9 cellular contexts compared by ENCODE assay signal in genomic region chr2:38835990-38836389, GRCh38. TPM values are rescaled to one million over a fixed set of nuclear protein-coding genes. Genes with fewer than 3 reads are reported as not detected.
DNase-seq lines count a peak whose midpoint lies in the region; ATAC-seq, FAIRE-seq and TF ChIP-seq lines count a peak whose summit lies in the region.
"Had no signal": no experiment of that assay in that cellular context is flagged by ENCODE, and none has a peak within 500 bp of the region (broad histone marks: within the 10 kb centered on the region; RNA-seq: fewer than 3 reads in every experiment).

No MANE protein-coding gene starts in this region.

- no peak overlapping the region for H3K4me3 ChIP-seq in stomach

- peak; percentile 95 for ATAC-seq in GM18511 (IDR thresholded peaks at IDR 0.05; ENCODE audit: unreplicated experiment)
- peak; percentile 93 for ATAC-seq in GM21528 (IDR thresholded peaks at IDR 0.05; ENCODE audit: low FRiP score, unreplicated experiment)
- ATAC-seq in HG03342 (IDR thresholded peaks at IDR 0.05; ENCODE audit: unreplicated experiment), result peak; percentile 88
- ATAC-seq in left lobe of liver, result peak; percentile 43
- ATAC-seq: activated CD8-positive, alpha-beta memory T cell treated with anti-CD3 and anti-CD28 coated beads, Interleukin-2, amount 10 ng/mL, durations not matched to agents 7 days and 5 days had no signal

- TF ChIP-seq EP300 in stomach (IDR thresholded peaks at IDR 0.05), result no peak

- no peaks in the 10 kb centered on the region for H3K4me1 ChIP-seq in stomach

- no peak for FAIRE-seq in RCC 7860 (lab: Jason Lieb, UNC)

- peaks cover 7 to 88% (median 70%) of the 10 kb centered on the region in 4 donors for H3K36me3 ChIP-seq in stomach

- no peak for TF ChIP-seq POLR2A in stomach (IDR thresholded peaks at IDR 0.05)

- TF ChIP-seq CTCF in glutamatergic neuron (IDR thresholded peaks at IDR 0.05; ENCODE audit: partially characterized antibody, unreplicated experiment) (no peak), stomach (IDR thresholded peaks at IDR 0.05) (no peak)

- H3K27me3 ChIP-seq in stomach, result no peaks in the 10 kb centered on the region

- H3K4me3 Mint-ChIP-seq in glutamatergic neuron (ENCODE audit: unreplicated experiment), result no peak overlapping the region
- H3K4me3 Mint-ChIP-seq: activated CD8-positive, alpha-beta memory T cell treated with anti-CD3 and anti-CD28 coated beads, Interleukin-2, amount 10 ng/mL, durations not matched to agents 7 days and 5 days had no signal

- H3K9me3 Mint-ChIP-seq in glutamatergic neuron (ENCODE audit: unreplicated experiment), result peaks cover 2% of the 10 kb centered on the region

- H3K36me3 Mint-ChIP-seq in glutamatergic neuron (ENCODE audit: unreplicated experiment), result no peaks in the 10 kb centered on the region

- peak overlapping the region in 2 of 5 donors; percentile 17 to 22 for H3K27ac ChIP-seq in stomach

- H3K4me1 Mint-ChIP-seq in glutamatergic neuron (ENCODE audit: low read depth, unreplicated experiment), result no peaks in the 10 kb centered on the region
- H3K4me1 Mint-ChIP-seq: activated CD8-positive, alpha-beta memory T cell treated with anti-CD3 and anti-CD28 coated beads, Interleukin-2, amount 10 ng/mL, durations not matched to agents 7 days and 5 days had no signal

- WGBS in stomach, 5 donors, result 83 to 96% (median 88%) methylated on average over 3 of the region's 3 CpGs

- peaks cover 2% of the 10 kb centered on the region for H3K27me3 Mint-ChIP-seq in glutamatergic neuron (ENCODE audit: unreplicated experiment)
- H3K27me3 Mint-ChIP-seq: activated CD8-positive, alpha-beta memory T cell treated with anti-CD3 and anti-CD28 coated beads, Interleukin-2, amount 10 ng/mL, durations not matched to agents 7 days and 5 days had no signal

- intact Hi-C loops in posterior cingulate gyrus (cut with DNase I), result no loop called here
- intact Hi-C loops in stomach (cut with DNase I; ENCODE audit: low total_unique reads), result no loop called here

- no peak overlapping the region for H3K27ac Mint-ChIP-seq in glutamatergic neuron (ENCODE audit: unreplicated experiment)
- H3K27ac Mint-ChIP-seq: activated CD8-positive, alpha-beta memory T cell treated with anti-CD3 and anti-CD28 coated beads, Interleukin-2, amount 10 ng/mL, durations not matched to agents 7 days and 5 days had no signal

- DNase-seq in left lobe of liver (ENCODE audit: low spot score) (no peak), posterior cingulate gyrus (no peak), RCC 7860 (ENCODE audit: low spot score) (no peak), glutamatergic neuron (no peak), stomach (no peak)
- DNase-seq: activated CD8-positive, alpha-beta memory T cell treated with anti-CD3 and anti-CD28 coated beads, Interleukin-2, amount 10 ng/mL, durations not matched to agents 7 days and 5 days had no signal

- H3K9me3 ChIP-seq in stomach, result no peaks in the 10 kb centered on the region

RNA-seq across cellular contexts. Expression of gene DHX57, which starts 39.7 kb away (rescaled TPM):
- total RNA-seq in left lobe of liver, result 4.2 TPM
- 38.6 TPM for total RNA-seq in glutamatergic neuron (ENCODE audit: unreplicated experiment)
- 10 to 100 TPM; 12.2 to 29.9 (median 21.7) TPM for total RNA-seq in stomach
- 1 to 10 TPM; 4.1 to 6.7 (median 4.9) TPM for polyA plus RNA-seq in stomach

RNA-seq across cellular contexts. Expression of gene MORN2, which starts 39.8 kb away (rescaled TPM):
- total RNA-seq in left lobe of liver, result 4.6 TPM
- 5.7 TPM for total RNA-seq in glutamatergic neuron (ENCODE audit: unreplicated experiment)
- total RNA-seq in stomach, result 10 to 100 TPM in 1 of 5 donors, 1 to 10 TPM in 2, not detected in 2; 1.3 to 14.1 (median 2.6) TPM
- 10 to 100 TPM; 23.0 to 33.1 (median 26.9) TPM for polyA plus RNA-seq in stomach

RNA-seq across cellular contexts. Expression of gene ARHGEF33, which starts 53.7 kb away (rescaled TPM):
- 0.10 TPM for total RNA-seq in left lobe of liver
- total RNA-seq in glutamatergic neuron (ENCODE audit: unreplicated experiment), result 1.1 TPM
- total RNA-seq in stomach, result 1 to 10 TPM in 1 of 5 donors, under 1 TPM in 3, not detected in 1; under 0.01 to 2.0 (median 0.73) TPM
- under 1 TPM; 0.19 to 0.61 (median 0.25) TPM for polyA plus RNA-seq in stomach

RNA-seq across cellular contexts. Expression of gene GEMIN6, which starts 58.0 kb away (rescaled TPM):
- total RNA-seq in left lobe of liver (9.7 TPM), glutamatergic neuron (ENCODE audit: unreplicated experiment) (9.1 TPM), stomach (1 to 10 TPM in 2 of 5 donors, under 1 TPM in 1, not detected in 2; 0.58 to 8.3 (median 4.5) TPM)
- polyA plus RNA-seq in stomach, result 10 to 100 TPM in 2 of 3 donors, 1 to 10 TPM in 1; 7.9 to 14.0 (median 11.8) TPM

Comparison
In these comparisons a context has a peak if more than half of its experiments do, and no peak if none do; other contexts are left out.
1. ATAC-seq: peak in every context shown above with its lines; median percentile 95 in GM18511; 93 in GM21528; 88 in HG03342; 43 in left lobe of liver.